Comparison of ENCODE assay signal across 13 cellular contexts in the genomic region with DNA sequence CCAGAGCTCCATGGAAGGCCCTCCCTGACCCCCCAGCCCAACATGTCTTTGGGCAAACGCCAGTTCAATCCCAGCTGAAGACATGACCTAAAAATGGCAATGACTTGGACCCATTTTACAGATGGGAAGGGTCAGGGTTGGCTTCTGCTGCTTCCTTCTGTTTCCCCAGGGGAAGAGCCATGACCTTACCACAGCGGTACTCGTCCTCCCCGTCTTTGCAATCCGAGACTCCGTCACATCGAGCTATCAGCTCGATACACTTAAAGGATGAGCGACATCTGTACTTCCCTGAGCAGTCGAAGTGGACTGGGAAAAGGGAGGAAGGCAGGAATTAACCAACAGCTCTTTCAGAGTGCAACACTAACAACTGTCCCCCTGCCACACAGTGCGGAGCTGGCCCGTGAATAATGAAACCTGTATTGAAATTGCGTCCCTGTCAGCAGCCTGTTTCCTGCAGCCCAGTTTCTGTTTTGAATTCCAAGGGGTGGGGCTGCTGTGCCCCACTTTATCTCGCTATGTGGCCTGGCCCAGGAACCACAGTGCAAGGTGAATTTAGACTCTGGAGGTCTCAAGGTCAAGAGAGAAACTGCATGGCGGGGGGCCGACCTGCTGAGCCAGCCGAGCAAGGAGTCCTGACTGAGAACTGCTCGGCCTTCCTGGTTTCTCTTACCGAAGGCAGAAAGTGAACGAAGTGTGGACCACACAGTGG. TPM values are rescaled to one million over a fixed set of nuclear protein-coding genes. Genes with fewer than 3 reads are reported as not detected.
DNase-seq lines count a peak whose midpoint lies in the region; ATAC-seq and TF ChIP-seq lines count a peak whose summit lies in the region.
"Had no signal": no experiment of that assay in that cellular context is flagged by ENCODE, and none has a peak within 500 bp of the region (broad histone marks: within the 10 kb centered on the region; RNA-seq: fewer than 3 reads in every experiment).

No MANE protein-coding gene starts in this region.

- POLR2A ChIA-PET in activated CD4-positive, alpha-beta memory T cell treated with anti-CD3 and anti-CD28 coated beads for 36 hours (lab: Charles Lee) = interaction anchor here (0.7 kb wide), 1 partner anchor 13 kb away, joined by 3 read pairs; no protein-coding TSS in a partner anchor

- ATAC-seq in Right ventricle myocardium inferior = no peak
- ATAC-seq in lower lobe of right lung = peak; percentile 66 to 67
- no peak for ATAC-seq in GM19395 (IDR thresholded peaks at IDR 0.05; ENCODE audit: unreplicated experiment)
- ATAC-seq: sciatic nerve had no signal

- no peak overlapping the region for H3K4me3 Mint-ChIP-seq in activated CD4-positive, alpha-beta memory T cell treated with anti-CD3 and anti-CD28 coated beads for 36 hours

- peaks cover 9% of the 10 kb centered on the region for H3K4me1 ChIP-seq in left ventricle myocardium inferior
- peaks cover 6% of the 10 kb centered on the region for H3K4me1 ChIP-seq in lower lobe of right lung

- H3K9me3 Mint-ChIP-seq in activated CD4-positive, alpha-beta memory T cell treated with anti-CD3 and anti-CD28 coated beads for 36 hours = no peaks in the 10 kb centered on the region

- H3K27ac Mint-ChIP-seq in activated CD4-positive, alpha-beta memory T cell treated with anti-CD3 and anti-CD28 coated beads for 36 hours = no peak overlapping the region

- H3K9me3 ChIP-seq in left ventricle myocardium inferior (replicated peaks) = no peaks in the 10 kb centered on the region
- H3K9me3 ChIP-seq in lower lobe of right lung = no peaks in the 10 kb centered on the region

- CTCF ChIA-PET in activated CD4-positive, alpha-beta memory T cell treated with anti-CD3 and anti-CD28 coated beads for 36 hours (lab: Charles Lee) = interaction anchor here (0.6 to 1.0 kb wide), 2 partner anchors 15 to 61 kb away, joined by 3 read pairs; a partner anchor contains a TSS

- TF ChIP-seq CTCF in left ventricle myocardium inferior (IDR thresholded peaks at IDR 0.05; ENCODE audit: borderline replicate concordance) (no peak), lower lobe of right lung (IDR thresholded peaks at IDR 0.05) (no peak)

- peaks cover 4% of the 10 kb centered on the region for H3K27me3 ChIP-seq in left ventricle myocardium inferior (ENCODE audit: low read depth)
- H3K27me3 ChIP-seq in lower lobe of right lung (ENCODE audit: low read depth) = no peaks in the 10 kb centered on the region

- no peaks in the 10 kb centered on the region for H3K36me3 ChIP-seq in left ventricle myocardium inferior
- H3K36me3 ChIP-seq in lower lobe of right lung = no peaks in the 10 kb centered on the region

- peaks cover 45% of the 10 kb centered on the region for H3K4me1 Mint-ChIP-seq in activated CD4-positive, alpha-beta memory T cell treated with anti-CD3 and anti-CD28 coated beads for 36 hours (ENCODE audit: low read depth)

- H3K36me3 Mint-ChIP-seq in activated CD4-positive, alpha-beta memory T cell treated with anti-CD3 and anti-CD28 coated beads for 36 hours = peaks cover 64% of the 10 kb centered on the region
- H3K36me3 Mint-ChIP-seq: CD14-positive monocyte had no signal

- DNase-seq in left ventricle myocardium inferior (no peak), Right ventricle myocardium inferior (ENCODE audit: missing footprints) (no peak), lower lobe of right lung (no peak), hypothalamus (lab: John Stamatoyannopoulos, UW) (no peak), NCI-H2081 (lab: John Stamatoyannopoulos, UW) (no peak), DMS 273 treated with DMSO at 0.1 percent for 48 hours (lab: John Stamatoyannopoulos, UW) (no peak)
- peak; percentile 31 for DNase-seq in activated CD4-positive, alpha-beta memory T cell treated with anti-CD3 and anti-CD28 coated beads for 36 hours
- DNase-seq: activated CD8-positive, alpha-beta memory T cell treated with anti-CD3 and anti-CD28 coated beads, Interleukin-2, amount 50 U/mL, for 4 hours; caudate nucleus had no signal

- intact Hi-C loops in left ventricle myocardium inferior (cut with micrococcal nuclease) (no loop called here), Right ventricle myocardium inferior (cut with DNase I) (no loop called here), lower lobe of right lung (cut with DNase I) (no loop called here)
- intact Hi-C loops in activated CD4-positive, alpha-beta memory T cell treated with anti-CD3 and anti-CD28 coated beads for 36 hours (cut with micrococcal nuclease) = loop anchor here (10.0 kb wide), 1 partner anchor 84 kb away; no protein-coding TSS in a partner anchor

- peak overlapping the region; percentile 27 for H3K4me3 ChIP-seq in left ventricle myocardium inferior
- no peak overlapping the region for H3K4me3 ChIP-seq in lower lobe of right lung

- no peaks in the 10 kb centered on the region for H3K27me3 Mint-ChIP-seq in activated CD4-positive, alpha-beta memory T cell treated with anti-CD3 and anti-CD28 coated beads for 36 hours

- no peak overlapping the region for H3K27ac ChIP-seq in left ventricle myocardium inferior (replicated peaks)
- peak overlapping the region; percentile 36 for H3K27ac ChIP-seq in lower lobe of right lung

RNA-seq across cellular contexts. Expression of a gene that starts 7.0 kb away (rescaled TPM):
- total RNA-seq in left ventricle myocardium inferior = not detected
- total RNA-seq in Right ventricle myocardium inferior = not detected
- total RNA-seq in activated CD4-positive, alpha-beta memory T cell treated with anti-CD3 and anti-CD28 coated beads for 36 hours = 10 to 100 TPM; 47.6 to 49.8 TPM
- total RNA-seq in lower lobe of right lung = 3.8 TPM
- total RNA-seq: sciatic nerve had no signal

RNA-seq across cellular contexts. Expression of a gene that starts 14.8 kb away (rescaled TPM):
- total RNA-seq in left ventricle myocardium inferior (not detected), Right ventricle myocardium inferior (not detected), lower lobe of right lung (1.2 TPM)
- total RNA-seq in activated CD4-positive, alpha-beta memory T cell treated with anti-CD3 and anti-CD28 coated beads for 36 hours = 10 to 100 TPM; 27.2 to 29.4 TPM

RNA-seq across cellular contexts. Expression of a gene that starts 22.6 kb away (rescaled TPM):
- total RNA-seq in left ventricle myocardium inferior (not detected), Right ventricle myocardium inferior (not detected), lower lobe of right lung (not detected)
- total RNA-seq in activated CD4-positive, alpha-beta memory T cell treated with anti-CD3 and anti-CD28 coated beads for 36 hours = not detected
- total RNA-seq: lower leg skin, sciatic nerve had no signal

RNA-seq across cellular contexts. Expression of a gene that starts 38.1 kb away (rescaled TPM):
- not detected for total RNA-seq in left ventricle myocardium inferior
- not detected for total RNA-seq in Right ventricle myocardium inferior
- not detected for total RNA-seq in activated CD4-positive, alpha-beta memory T cell treated with anti-CD3 and anti-CD28 coated beads for 36 hours
- total RNA-seq in lower lobe of right lung = not detected
- total RNA-seq: lower leg skin, sciatic nerve had no signal

Comparison
In these comparisons a context has a peak if more than half of its experiments do, and no peak if none do; other contexts are left out.
1. ATAC-seq: peak in lower lobe of right lung (2 of 2); none in Right ventricle myocardium inferior (single experiment) and GM19395 (single experiment).
2. RNA of a gene that starts 7.0 kb away (total RNA-seq): 47.6 to 49.8 TPM in activated CD4-positive, alpha-beta memory T cell treated with anti-CD3 and anti-CD28 coated beads for 36 hours; 3.8 TPM in lower lobe of right lung (single experiment), not detected in left ventricle myocardium inferior (single experiment) and not detected in Right ventricle myocardium inferior (single experiment); every median in the first group is over 10 times any median in the second.
3. RNA of a gene that starts 14.8 kb away (total RNA-seq): 27.2 to 29.4 TPM in activated CD4-positive, alpha-beta memory T cell treated with anti-CD3 and anti-CD28 coated beads for 36 hours; 1.2 TPM in lower lobe of right lung (single experiment), not detected in left ventricle myocardium inferior (single experiment) and not detected in Right ventricle myocardium inferior (single experiment); every median in the first group is over 10 times any median in the second.